Comparison of ENCODE assay signal across 1 cellular context in the genomic region with DNA sequence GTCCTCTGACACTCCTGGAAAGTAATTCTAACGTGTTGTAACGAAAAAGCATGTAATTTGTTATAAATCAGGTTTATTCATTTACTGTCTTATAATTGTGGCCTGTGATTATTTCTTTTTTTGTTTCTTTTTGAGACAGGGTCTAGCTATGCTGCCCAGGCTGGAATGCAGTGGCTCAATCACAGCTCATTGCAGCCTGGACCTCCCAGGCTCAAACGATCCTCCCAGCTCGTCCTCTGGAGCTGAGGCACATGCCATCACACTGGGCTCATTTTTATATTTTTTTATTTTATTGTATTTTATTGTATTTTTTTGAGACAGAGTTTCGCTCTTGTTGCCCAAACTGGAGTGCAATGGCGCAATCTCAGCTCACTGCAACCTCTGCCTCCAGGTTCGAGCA.
A peak's percentile ranks its signal among the peaks of the same experiment; 100 is the strongest.
TF ChIP-seq lines count a peak whose summit lies in the region.

No MANE protein-coding gene starts in this region.

TF ChIP-seq in K562, 482 proteins besides CTCF, POLR2A, EP300 and RAD21:
- TF ChIP-seq ZNF695 (CRISPR knock-in tag; IDR thresholded peaks at IDR 0.05) (no peak), ZNF174 (CRISPR knock-in tag; IDR thresholded peaks at IDR 0.05) (no peak), GTF2F1 (IDR thresholded peaks at IDR 0.05; ENCODE audit: low read depth, low read length) (no peak), RBM25 (IDR thresholded peaks at IDR 0.05; ENCODE audit: low read depth, low read length, severe bottlenecking) (peak; percentile 20), BCL6 (CRISPR knock-in tag; IDR thresholded peaks at IDR 0.05) (no peak), ZNF121 (CRISPR knock-in tag; conservative IDR thresholded peaks at IDR 0.05) (peak; percentile 56; the same call in 1 of the 2 replicates)
TF ChIP-seq in K562: peak in this region for 2.
